In genomic region chr2:18671363-18671762, GRCh38 we compare ENCODE assay signal across 25 cellular contexts.
"Had no signal": no experiment of that assay in that cellular context is flagged by ENCODE, and none has a peak within 500 bp of the region (broad histone marks: within the 10 kb centered on the region; RNA-seq: fewer than 3 reads in every experiment).

No MANE protein-coding gene starts in this region.

- H3K4me3 Mint-ChIP-seq: dendritic cell treated with granulocyte-macrophage colony-stimulating factor and Interleukin-4, amounts not matched to agents 40 ng/mL and 50 ng/mL, for 4 days; effector memory CD8-positive, alpha-beta T cell; immature natural killer cell; naive B cell; nephron; stimulated activated effector memory CD8-positive, alpha-beta T cell treated with anti-CD3 and anti-CD28 coated beads, Interleukin-12 subunit alpha, Interleukin-12 subunit beta, amount 100 ng/mL, for 72 hours had no signal

- H3K27ac Mint-ChIP-seq: dendritic cell treated with granulocyte-macrophage colony-stimulating factor and Interleukin-4, amounts not matched to agents 40 ng/mL and 50 ng/mL, for 4 days; effector memory CD8-positive, alpha-beta T cell; immature natural killer cell; naive B cell; nephron; progenitor cell of endocrine pancreas; stimulated activated effector memory CD8-positive, alpha-beta T cell treated with anti-CD3 and anti-CD28 coated beads, Interleukin-12 subunit alpha, Interleukin-12 subunit beta, amount 100 ng/mL, for 72 hours had no signal

- H3K4me3 ChIP-seq: gastroesophageal sphincter, left ventricle myocardium inferior, lung, pancreas, smooth muscle cell, tibial artery, upper lobe of left lung, uterus had no signal

- DNase-seq: effector memory CD8-positive, alpha-beta T cell; glutamatergic neuron; immature natural killer cell; kidney; left cardiac atrium; left ventricle myocardium inferior; mesendoderm; naive B cell; occipital lobe; pancreas; right cardiac atrium; stimulated activated CD4-positive, alpha-beta T cell treated with anti-CD3 and anti-CD28 coated beads, Interleukin-4, amount 100 ng/mL, for 1 hour; stimulated activated CD8-positive, alpha-beta memory T cell treated with anti-CD3 and anti-CD28 coated beads, Interleukin-4, amount 100 ng/mL, for 48 hours; stimulated activated naive CD8-positive, alpha-beta T cell treated with anti-CD3 and anti-CD28 coated beads, Interleukin-15, Interleukin-2, amounts not matched to agents 100 U/mL and 50 U/mL, for 24 hours; tibial artery; upper lobe of left lung; uterus had no signal

- FAIRE-seq: colon, kidney, pancreas had no signal

- H3K27me3 Mint-ChIP-seq: dendritic cell treated with granulocyte-macrophage colony-stimulating factor and Interleukin-4, amounts not matched to agents 40 ng/mL and 50 ng/mL, for 4 days; effector memory CD8-positive, alpha-beta T cell; naive B cell; progenitor cell of endocrine pancreas had no signal

- H3K4me1 ChIP-seq: left ventricle myocardium inferior, pancreas, tibial artery, upper lobe of left lung, uterus had no signal

- H3K36me3 Mint-ChIP-seq: stimulated activated effector memory CD8-positive, alpha-beta T cell treated with anti-CD3 and anti-CD28 coated beads, Interleukin-12 subunit alpha, Interleukin-12 subunit beta, amount 100 ng/mL, for 72 hours had no signal

- H3K27me3 ChIP-seq: gastroesophageal sphincter, pancreas, tibial artery, upper lobe of left lung, uterus had no signal

- H3K27ac ChIP-seq: gastroesophageal sphincter, left ventricle myocardium inferior, pancreas, tibial artery, upper lobe of left lung, uterus had no signal

- ATAC-seq: effector memory CD8-positive, alpha-beta T cell; gastroesophageal sphincter; left cardiac atrium; pancreas; right cardiac atrium; stimulated activated effector memory CD8-positive, alpha-beta T cell treated with anti-CD3 and anti-CD28 coated beads, Interleukin-12 subunit alpha, Interleukin-12 subunit beta, amount 100 ng/mL, for 72 hours; stimulated activated naive CD8-positive, alpha-beta T cell treated with anti-CD3 and anti-CD28 coated beads, Interleukin-15, Interleukin-2, amounts not matched to agents 100 U/mL and 50 U/mL, for 24 hours had no signal

- H3K36me3 ChIP-seq: gastroesophageal sphincter, pancreas, tibial artery, upper lobe of left lung, uterus had no signal

- H3K9me3 ChIP-seq: pancreas, uterus had no signal

- H3K4me1 Mint-ChIP-seq: immature natural killer cell; naive B cell; stimulated activated effector memory CD8-positive, alpha-beta T cell treated with anti-CD3 and anti-CD28 coated beads, Interleukin-12 subunit alpha, Interleukin-12 subunit beta, amount 100 ng/mL, for 72 hours had no signal
